ENCODE assay signal across 12 cellular contexts in the genomic region with DNA sequence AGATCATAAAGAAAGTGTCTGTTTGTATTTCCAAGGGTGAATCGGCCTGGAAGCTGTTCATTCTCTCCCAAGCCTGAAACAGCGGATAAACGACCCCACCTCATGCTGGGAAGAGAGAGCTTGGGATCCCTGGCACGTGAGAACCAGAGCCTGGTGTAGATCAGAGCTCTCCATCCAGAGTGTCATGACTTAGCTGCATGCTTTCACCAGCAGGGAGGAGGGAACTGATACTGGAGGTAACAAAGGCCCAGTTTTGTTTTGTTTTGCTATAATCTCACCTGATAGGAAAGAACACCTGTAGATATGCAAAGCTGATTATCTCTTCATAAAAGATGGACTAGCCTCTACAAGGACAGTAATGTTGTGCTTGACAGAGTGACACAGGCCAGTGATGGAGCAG.
"Had no signal": no experiment of that assay in that cellular context is flagged by ENCODE, and none has a peak within 500 bp of the region (broad histone marks: within the 10 kb centered on the region; RNA-seq: fewer than 3 reads in every experiment).

No MANE protein-coding gene starts in this region.

- H3K27me3 ChIP-seq: brain microvascular endothelial cell, esophagus squamous epithelium, pancreas had no signal

- DNase-seq: activated CD4-positive, alpha-beta T cell treated with anti-CD3 and anti-CD28 coated beads for 1 hour; activated CD4-positive, alpha-beta T cell treated with anti-CD3 and anti-CD28 coated beads, Interleukin-2, amount 50 U/mL, for 4 hours; activated naive CD4-positive, alpha-beta T cell; activated naive CD8-positive, alpha-beta T cell treated with anti-CD3 and anti-CD28 coated beads, Interleukin-2, amount 10 ng/mL, durations not matched to agents 7 days and 5 days; activated T-cell treated with anti-CD3 and anti-CD28 coated beads for 4 hours; brain microvascular endothelial cell; cortex of kidney; effector CD4-positive, alpha-beta T cell; esophagus squamous epithelium; hippocampal formation; pancreas; stimulated activated CD4-positive, alpha-beta T cell treated with anti-CD3 and anti-CD28 coated beads, Interleukin-12 subunit alpha, Interleukin-12 subunit beta, amount 100 ng/mL, for 4 hours had no signal

- H3K36me3 ChIP-seq: brain microvascular endothelial cell, esophagus squamous epithelium, pancreas had no signal

- H3K4me1 ChIP-seq: esophagus squamous epithelium, pancreas had no signal

- H3K9me3 ChIP-seq: esophagus squamous epithelium, pancreas had no signal

- H3K27ac ChIP-seq: brain microvascular endothelial cell, esophagus squamous epithelium, pancreas had no signal

- H3K4me3 ChIP-seq: pancreas had no signal
